In the genomic region with DNA sequence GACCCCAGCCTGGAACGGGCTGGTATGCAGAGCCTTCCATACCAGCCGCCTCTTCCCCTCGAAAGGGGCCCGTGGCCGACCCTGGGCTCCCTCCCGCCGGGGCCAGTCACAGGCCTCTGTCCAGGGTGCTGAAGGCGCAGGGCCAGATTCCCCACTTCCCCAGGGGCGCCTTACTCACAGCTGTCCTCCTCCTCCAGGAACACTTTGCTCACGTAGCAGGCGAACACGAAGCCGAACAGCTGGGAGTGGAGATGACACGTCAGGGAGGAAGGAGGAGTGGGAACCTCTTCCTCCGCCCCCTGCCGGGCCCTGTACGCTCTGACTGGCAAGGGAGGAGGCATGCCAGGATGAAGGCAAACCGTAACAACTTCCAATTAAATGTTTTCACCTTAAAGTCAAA, we compare ENCODE assay signal across 9 cellular contexts. TPM values are rescaled to one million over a fixed set of nuclear protein-coding genes. Genes with fewer than 3 reads are reported as not detected.
DNase-seq lines count a peak whose midpoint lies in the region; ATAC-seq and TF ChIP-seq lines count a peak whose summit lies in the region.
"Had no signal": no experiment of that assay in that cellular context is flagged by ENCODE, and none has a peak within 500 bp of the region (broad histone marks: within the 10 kb centered on the region; RNA-seq: fewer than 3 reads in every experiment).

No MANE protein-coding gene starts in this region.

- POLR2A ChIA-PET in HEK293 (lab: Yijun Ruan, JAX): interaction anchor here (1.6 kb wide), 1 partner anchor 11 kb away, joined by 8 read pairs; no protein-coding TSS in a partner anchor
- POLR2A ChIA-PET in Panc1 (lab: Charles Lee): interaction anchor here (0.6 kb wide), 1 partner anchor 118 kb away, joined by 4 read pairs; no protein-coding TSS in a partner anchor

- H2AFZ ChIP-seq in osteoblast (ENCODE audit: low read length): no peak overlapping the region

- in situ Hi-C loops in Panc1 (cut with HindIII; ENCODE audit: low pct_unique_long_range_greater_than_20kb, low sequenced_read_pairs): no loop called here

- CTCF ChIA-PET in HEK293 (lab: Yijun Ruan, JAX): interaction anchor here (0.5 to 6.1 kb wide), 19 partner anchors 8 to 367 kb away, joined by 3 to 119 read pairs (median 6); partner anchors contain the start of genes SNRNP40 and ZCCHC17
- CTCF ChIA-PET in Panc1 (lab: Charles Lee): interaction anchor here (0.6 to 1.4 kb wide), 6 partner anchors 13 to 367 kb away, joined by 3 to 8 read pairs (median 4); partner anchors contain the start of genes SNRNP40 and ZCCHC17

- H3K4me3 ChIP-seq in AG09309 (ENCODE audit: control insufficient read depth, low read depth, low read length) (peak overlapping the region; percentile 7; the same call in 1 of the 2 replicates), HEK293 (ENCODE audit: low read depth, low read length) (no peak overlapping the region; the same call in 1 of the 2 replicates), Panc1 (ENCODE audit: low read depth in 2 of 2, low read length in 2 of 2) (peak overlapping the region; percentile 33 to 49), osteoblast (ENCODE audit: insufficient read depth, low read length) (peak overlapping the region; percentile 35)

- H3K36me3 ChIP-seq in HEK293 (ENCODE audit: control insufficient read depth in 2 of 2, insufficient read depth in 1 of 2, low read length in 2 of 2): no peaks in the 10 kb centered on the region
- no peaks in the 10 kb centered on the region for H3K36me3 ChIP-seq in Panc1 (ENCODE audit: control insufficient read depth, insufficient read depth, low read length)
- no peaks in the 10 kb centered on the region for H3K36me3 ChIP-seq in osteoblast (ENCODE audit: insufficient read depth, low read length)
- H3K36me3 ChIP-seq: neutrophil had no signal

- no peaks in the 10 kb centered on the region for H3K9me3 Mint-ChIP-seq in activated T-helper 2 cell treated with anti-CD3 and anti-CD28 coated beads, Interferon-gamma antibody, Interleukin-2, Interleukin-4, amounts not matched to agents 10 μg/mL and 5 μg/mL and 100 μg/mL, durations not matched to agents 14 hours and 24 hours and 36 hours

- H3K9me3 ChIP-seq in HEK293 (ENCODE audit: control insufficient read depth, insufficient read depth, low read depth, low read length) (no peaks in the 10 kb centered on the region), Panc1 (ENCODE audit: control insufficient read depth, insufficient read depth, low read depth, low read length) (no peaks in the 10 kb centered on the region), osteoblast (ENCODE audit: low read depth, low read length) (no peaks in the 10 kb centered on the region)
- H3K9me3 ChIP-seq: neutrophil had no signal

- peaks cover 18% of the 10 kb centered on the region for H3K27me3 Mint-ChIP-seq in activated T-helper 2 cell treated with anti-CD3 and anti-CD28 coated beads, Interferon-gamma antibody, Interleukin-2, Interleukin-4, amounts not matched to agents 10 μg/mL and 5 μg/mL and 100 μg/mL, durations not matched to agents 14 hours and 24 hours and 36 hours (ENCODE audit: low read depth)

- peaks cover 4% of the 10 kb centered on the region for H3K4me1 Mint-ChIP-seq in activated T-helper 2 cell treated with anti-CD3 and anti-CD28 coated beads, Interferon-gamma antibody, Interleukin-2, Interleukin-4, amounts not matched to agents 10 μg/mL and 5 μg/mL and 100 μg/mL, durations not matched to agents 14 hours and 24 hours and 36 hours (ENCODE audit: low read depth)

- peak; percentile 71 for DNase-seq in AG09309 (ENCODE audit: low read depth)
- no peak for DNase-seq in Panc1 (ENCODE audit: low read depth, low spot score)
- DNase-seq in activated T-helper 2 cell treated with anti-CD3 and anti-CD28 coated beads, Interferon-gamma antibody, Interleukin-2, Interleukin-4, amounts not matched to agents 10 μg/mL and 5 μg/mL and 100 μg/mL, durations not matched to agents 14 hours and 24 hours and 36 hours (ENCODE audit: low spot score): peak; percentile 34
- DNase-seq in foreskin keratinocyte: peak; percentile 87 to 92
- peak; percentile 99 for DNase-seq in osteoblast (ENCODE audit: insufficient read length, low spot score, missing footprints)
- peak; percentile 76 for DNase-seq in ureter (ENCODE audit: low spot score)
- no peak for DNase-seq in midbrain (lab: John Stamatoyannopoulos, UW)

- H3K79me2 ChIP-seq in osteoblast (ENCODE audit: insufficient read depth, low read length): no peaks in the 10 kb centered on the region

- H3K36me3 Mint-ChIP-seq in activated T-helper 2 cell treated with anti-CD3 and anti-CD28 coated beads, Interferon-gamma antibody, Interleukin-2, Interleukin-4, amounts not matched to agents 10 μg/mL and 5 μg/mL and 100 μg/mL, durations not matched to agents 14 hours and 24 hours and 36 hours (ENCODE audit: low read depth): no peaks in the 10 kb centered on the region

- peak overlapping the region; percentile 37 for H3K4me2 ChIP-seq in osteoblast (ENCODE audit: insufficient read depth, low read length)

- BruUV-seq in Panc1 (replicated peaks; lab: Mats Ljungman, UMichigan): no TSS peak

- H4K20me1 ChIP-seq in osteoblast (ENCODE audit: insufficient read depth, low read length): peaks cover 3% of the 10 kb centered on the region

- intact Hi-C loops in Panc1 (cut with micrococcal nuclease; ENCODE audit: unreplicated experiment): loop anchor here (5.0 to 10.0 kb wide), 2 partner anchors 52 to 240 kb away; partner anchors contain the start of gene NKAIN1
- intact Hi-C loops in activated T-helper 2 cell treated with anti-CD3 and anti-CD28 coated beads, Interferon-gamma antibody, Interleukin-2, Interleukin-4, amounts not matched to agents 10 μg/mL and 5 μg/mL and 100 μg/mL, durations not matched to agents 14 hours and 24 hours and 36 hours (cut with micrococcal nuclease): loop anchor here (5.0 kb wide), 2 partner anchors 155 to 240 kb away; no protein-coding TSS in a partner anchor

- H3K4me1 ChIP-seq in HEK293 (ENCODE audit: control insufficient read depth, insufficient read depth, low read length) (no peaks in the 10 kb centered on the region), Panc1 (ENCODE audit: control insufficient read depth, insufficient read depth, low read length) (0 out of 2 replicates have a peak, but pooled peaks cover 4% of the 10 kb centered on the region), foreskin keratinocyte (no peaks in the 10 kb centered on the region), osteoblast (ENCODE audit: insufficient read depth, low read length) (peaks cover 9% of the 10 kb centered on the region)

- peak; percentile 45 for TF ChIP-seq CTCF in AG09309 (IDR thresholded peaks at IDR 0.05; ENCODE audit: control insufficient read depth, insufficient read depth, low read depth, low read length, missing control alignments)
- TF ChIP-seq CTCF in HEK293 (tag by site-specific recombination; IDR thresholded peaks at IDR 0.05): peak; percentile 69
- TF ChIP-seq CTCF in Panc1 (IDR thresholded peaks at IDR 0.05): no peak
- peak; percentile 73 for TF ChIP-seq CTCF in foreskin keratinocyte (conservative IDR thresholded peaks at IDR 0.05)
- TF ChIP-seq CTCF in osteoblast (IDR thresholded peaks at IDR 0.05; ENCODE audit: extremely low read depth, low read depth, low read length): peak; percentile 41

- H3K4me3 Mint-ChIP-seq in activated T-helper 2 cell treated with anti-CD3 and anti-CD28 coated beads, Interferon-gamma antibody, Interleukin-2, Interleukin-4, amounts not matched to agents 10 μg/mL and 5 μg/mL and 100 μg/mL, durations not matched to agents 14 hours and 24 hours and 36 hours (ENCODE audit: low read depth): peak overlapping the region; percentile 37

- H3K27me3 ChIP-seq in Panc1 (ENCODE audit: control insufficient read depth, insufficient read depth, low read length) (0 out of 2 replicates have a peak, but pooled peaks cover 2% of the 10 kb centered on the region), foreskin keratinocyte (peaks cover 11% of the 10 kb centered on the region), osteoblast (ENCODE audit: insufficient read depth, low read length) (peaks cover 25% of the 10 kb centered on the region)

- ATAC-seq in Panc1 (peak; percentile 80), foreskin keratinocyte (peak; percentile 90)

- H3K27ac ChIP-seq in HEK293 (ENCODE audit: extremely low read depth, low read depth, low read length) (no peak overlapping the region), Panc1 (ENCODE audit: low read length) (no peak overlapping the region), foreskin keratinocyte (no peak overlapping the region), osteoblast (ENCODE audit: low read depth, low read length) (no peak overlapping the region)
- H3K27ac ChIP-seq: neutrophil had no signal

- no peak overlapping the region for H3K27ac Mint-ChIP-seq in activated T-helper 2 cell treated with anti-CD3 and anti-CD28 coated beads, Interferon-gamma antibody, Interleukin-2, Interleukin-4, amounts not matched to agents 10 μg/mL and 5 μg/mL and 100 μg/mL, durations not matched to agents 14 hours and 24 hours and 36 hours

TF ChIP-seq in HEK293, 187 proteins besides CTCF, POLR2A, EP300 and RAD21 (continues in another document):
- TF ChIP-seq ZNF830 (tag by site-specific recombination; IDR thresholded peaks at IDR 0.05; ENCODE audit: low read depth) (no peak), ZNF433 (tag by site-specific recombination; IDR thresholded peaks at IDR 0.05; ENCODE audit: low read depth) (no peak), ZNF670 (tag by site-specific recombination; IDR thresholded peaks at IDR 0.05; ENCODE audit: low read depth) (no peak)
- TF ChIP-seq, protein P1, sequence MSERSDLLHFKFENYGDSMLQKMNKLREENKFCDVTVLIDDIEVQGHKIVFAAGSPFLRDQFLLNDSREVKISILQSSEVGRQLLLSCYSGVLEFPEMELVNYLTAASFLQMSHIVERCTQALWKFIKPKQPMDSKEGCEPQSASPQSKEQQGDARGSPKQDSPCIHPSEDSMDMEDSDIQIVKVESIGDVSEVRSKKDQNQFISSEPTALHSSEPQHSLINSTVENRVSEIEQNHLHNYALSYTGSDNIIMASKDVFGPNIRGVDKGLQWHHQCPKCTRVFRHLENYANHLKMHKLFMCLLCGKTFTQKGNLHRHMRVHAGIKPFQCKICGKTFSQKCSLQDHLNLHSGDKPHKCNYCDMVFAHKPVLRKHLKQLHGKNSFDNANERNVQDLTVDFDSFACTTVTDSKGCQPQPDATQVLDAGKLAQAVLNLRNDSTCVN (tag by site-specific recombination; optimal IDR thresholded peaks at IDR 0.05): peak; percentile 35

RNA-seq across cellular contexts. Expression of gene NKAIN1, which starts 57.3 kb away (rescaled TPM):
- total RNA-seq in Panc1 (2021; ENCODE audit: unreplicated experiment): 1.7 TPM
- 2.5 TPM for polyA plus RNA-seq in Panc1 (2012; ENCODE audit: insufficient read length)
- total RNA-seq in activated T-helper 2 cell treated with anti-CD3 and anti-CD28 coated beads, Interferon-gamma antibody, Interleukin-2, Interleukin-4, amounts not matched to agents 10 μg/mL and 5 μg/mL and 100 μg/mL, durations not matched to agents 14 hours and 24 hours and 36 hours: 0.07 TPM in 1 of 2 replicates, not detected in the other
- not detected in 2 replicates for total RNA-seq in foreskin keratinocyte
- polyA plus RNA-seq in foreskin keratinocyte: not detected in 2 replicates
- total RNA-seq in osteoblast: not detected in 2 replicates
- total RNA-seq in ureter: not detected

Comparison
In these comparisons a context has a peak if more than half of its experiments do, and no peak if none do; other contexts are left out.
1. DNase-seq: peak in AG09309 (single experiment), activated T-helper 2 cell treated with anti-CD3 and anti-CD28 coated beads, Interferon-gamma antibody, Interleukin-2, Interleukin-4, amounts not matched to agents 10 μg/mL and 5 μg/mL and 100 μg/mL, durations not matched to agents 14 hours and 24 hours and 36 hours (single experiment), foreskin keratinocyte (2 of 2), osteoblast (single experiment) and ureter (single experiment); none in Panc1 (single experiment) and midbrain (single experiment).